ENCODE assay signal across 1 cellular context in genomic region chr2:168976034-168976654, GRCh38.
TF ChIP-seq lines count a peak whose summit lies in the region.

No MANE protein-coding gene starts in this region.

TF ChIP-seq in K562, 482 proteins besides CTCF, POLR2A, EP300 and RAD21 (continued from another document):
- TF ChIP-seq CAMTA2 (CRISPR knock-in tag; conservative IDR thresholded peaks at IDR 0.05) (no peak), ZNF274 (IDR thresholded peaks at IDR 0.05; ENCODE audit: borderline replicate concordance, low read depth, low read length) (peak; percentile 76), ZEB2 (IDR thresholded peaks at IDR 0.05) (peak; percentile 99), HIVEP1 (CRISPR knock-in tag; IDR thresholded peaks at IDR 0.05) (no peak), MCM2 (IDR thresholded peaks at IDR 0.05; ENCODE audit: low read depth) (no peak), NR1H2 (CRISPR knock-in tag; IDR thresholded peaks at IDR 0.05) (0 out of 2 replicates have a peak, but pooled peaks have one; percentile 34), SMAD1 (IDR thresholded peaks at IDR 0.05; ENCODE audit: low read depth, low read length, partially characterized antibody) (peak; percentile 82), ZNF76 (CRISPR knock-in tag; IDR thresholded peaks at IDR 0.05; ENCODE audit: borderline replicate concordance) (no peak), RBFOX2 (IDR thresholded peaks at IDR 0.05; ENCODE audit: low read depth, low read length) (no peak), SAFB (IDR thresholded peaks at IDR 0.05; ENCODE audit: borderline replicate concordance, low read depth, low read length) (no peak), MAFK (IDR thresholded peaks at IDR 0.05; ENCODE audit: low read length) (peak; percentile 87), CBFA2T2 (conservative IDR thresholded peaks at IDR 0.05) (peak; percentile 99), ZNF324 (CRISPR knock-in tag; IDR thresholded peaks at IDR 0.05) (0 out of 2 replicates have a peak, but pooled peaks have one; percentile 13), HMG20A (CRISPR knock-in tag; conservative IDR thresholded peaks at IDR 0.05) (no peak), E2F3 (CRISPR knock-in tag; IDR thresholded peaks at IDR 0.05) (no peak), RB1 (IDR thresholded peaks at IDR 0.05; ENCODE audit: low read depth) (no peak), NFATC3 (IDR thresholded peaks at IDR 0.05) (0 out of 2 replicates have a peak, but pooled peaks have one; percentile 69), ZNF408 (CRISPR knock-in tag; IDR thresholded peaks at IDR 0.05; ENCODE audit: low read depth) (no peak), TAL1 (IDR thresholded peaks at IDR 0.05) (peak; percentile 99), FOXA1 (IDR thresholded peaks at IDR 0.05; ENCODE audit: borderline replicate concordance) (no peak), NCOR1 (IDR thresholded peaks at IDR 0.05) (peak; percentile 99), TOE1 (IDR thresholded peaks at IDR 0.05; ENCODE audit: borderline replicate concordance) (peak; percentile 82), TOE1 (CRISPR knock-in tag; IDR thresholded peaks at IDR 0.05; ENCODE audit: borderline replicate concordance, low read depth) (peak; percentile 97; the same call in 1 of the 2 replicates), STAT5A (IDR thresholded peaks at IDR 0.05; ENCODE audit: borderline replicate concordance, low read length) (peak; percentile 98), ZKSCAN3 (CRISPR knock-in tag; IDR thresholded peaks at IDR 0.05) (no peak), GATA2 (CRISPR knock-in tag; IDR thresholded peaks at IDR 0.05) (peak; percentile 98), ZNF12 (CRISPR knock-in tag; IDR thresholded peaks at IDR 0.05) (no peak), L3MBTL2 (IDR thresholded peaks at IDR 0.05) (peak; percentile 60), DIDO1 (tag; IDR thresholded peaks at IDR 0.05; ENCODE audit: low read depth) (0 out of 2 replicates have a peak, but pooled peaks have one; percentile 10), NRF1 (conservative IDR thresholded peaks at IDR 0.05 in 1 of 2, IDR thresholded peaks at IDR 0.05 in 1 of 2) (peak; percentile 24 to 36; a peak in 3 of 4 replicates), NR0B1 (IDR thresholded peaks at IDR 0.05; ENCODE audit: partially characterized antibody) (no peak), PKNOX1 (IDR thresholded peaks at IDR 0.05) (peak; percentile 99), CHAMP1 (IDR thresholded peaks at IDR 0.05) (peak; percentile 100), NR2C2 (CRISPR knock-in tag; IDR thresholded peaks at IDR 0.05) (peak; percentile 40; the same call in 1 of the 2 replicates), NR2C2 (tag; IDR thresholded peaks at IDR 0.05) (peak; percentile 5; the same call in 1 of the 2 replicates), ILK (tag; IDR thresholded peaks at IDR 0.05; ENCODE audit: borderline replicate concordance, low read depth) (no peak), PRPF4 (IDR thresholded peaks at IDR 0.05; ENCODE audit: insufficient read depth, low read depth, low read length, poor library complexity, severe bottlenecking) (no peak), MEF2D (tag; conservative IDR thresholded peaks at IDR 0.05; ENCODE audit: low read depth) (0 out of 2 replicates have a peak, but pooled peaks have one; percentile 67), CHCHD3 (CRISPR knock-in tag; IDR thresholded peaks at IDR 0.05) (no peak), MYBL2 (IDR thresholded peaks at IDR 0.05; ENCODE audit: low read depth) (no peak), MYBL2 (CRISPR knock-in tag; IDR thresholded peaks at IDR 0.05; ENCODE audit: borderline replicate concordance) (no peak), POLR3A (IDR thresholded peaks at IDR 0.05; ENCODE audit: borderline replicate concordance, extremely low read depth, insufficient read depth, insufficient read length) (no peak), HMG20B (CRISPR knock-in tag; IDR thresholded peaks at IDR 0.05) (no peak), CSDE1 (IDR thresholded peaks at IDR 0.05) (no peak), ZNF124 (CRISPR knock-in tag; IDR thresholded peaks at IDR 0.05) (no peak), TBP (optimal IDR thresholded peaks at IDR 0.05; ENCODE audit: low read depth, low read length) (no peak), SOX6 (IDR thresholded peaks at IDR 0.05) (peak; percentile 100), ZNF175 (CRISPR knock-in tag; IDR thresholded peaks at IDR 0.05; ENCODE audit: low read depth) (no peak), SETDB1 (IDR thresholded peaks at IDR 0.05; ENCODE audit: low read length) (no peak), GABPA (tag; conservative IDR thresholded peaks at IDR 0.05; ENCODE audit: low read depth) (peak; percentile 29; the same call in 1 of the 2 replicates)
- TF ChIP-seq, protein P1, sequence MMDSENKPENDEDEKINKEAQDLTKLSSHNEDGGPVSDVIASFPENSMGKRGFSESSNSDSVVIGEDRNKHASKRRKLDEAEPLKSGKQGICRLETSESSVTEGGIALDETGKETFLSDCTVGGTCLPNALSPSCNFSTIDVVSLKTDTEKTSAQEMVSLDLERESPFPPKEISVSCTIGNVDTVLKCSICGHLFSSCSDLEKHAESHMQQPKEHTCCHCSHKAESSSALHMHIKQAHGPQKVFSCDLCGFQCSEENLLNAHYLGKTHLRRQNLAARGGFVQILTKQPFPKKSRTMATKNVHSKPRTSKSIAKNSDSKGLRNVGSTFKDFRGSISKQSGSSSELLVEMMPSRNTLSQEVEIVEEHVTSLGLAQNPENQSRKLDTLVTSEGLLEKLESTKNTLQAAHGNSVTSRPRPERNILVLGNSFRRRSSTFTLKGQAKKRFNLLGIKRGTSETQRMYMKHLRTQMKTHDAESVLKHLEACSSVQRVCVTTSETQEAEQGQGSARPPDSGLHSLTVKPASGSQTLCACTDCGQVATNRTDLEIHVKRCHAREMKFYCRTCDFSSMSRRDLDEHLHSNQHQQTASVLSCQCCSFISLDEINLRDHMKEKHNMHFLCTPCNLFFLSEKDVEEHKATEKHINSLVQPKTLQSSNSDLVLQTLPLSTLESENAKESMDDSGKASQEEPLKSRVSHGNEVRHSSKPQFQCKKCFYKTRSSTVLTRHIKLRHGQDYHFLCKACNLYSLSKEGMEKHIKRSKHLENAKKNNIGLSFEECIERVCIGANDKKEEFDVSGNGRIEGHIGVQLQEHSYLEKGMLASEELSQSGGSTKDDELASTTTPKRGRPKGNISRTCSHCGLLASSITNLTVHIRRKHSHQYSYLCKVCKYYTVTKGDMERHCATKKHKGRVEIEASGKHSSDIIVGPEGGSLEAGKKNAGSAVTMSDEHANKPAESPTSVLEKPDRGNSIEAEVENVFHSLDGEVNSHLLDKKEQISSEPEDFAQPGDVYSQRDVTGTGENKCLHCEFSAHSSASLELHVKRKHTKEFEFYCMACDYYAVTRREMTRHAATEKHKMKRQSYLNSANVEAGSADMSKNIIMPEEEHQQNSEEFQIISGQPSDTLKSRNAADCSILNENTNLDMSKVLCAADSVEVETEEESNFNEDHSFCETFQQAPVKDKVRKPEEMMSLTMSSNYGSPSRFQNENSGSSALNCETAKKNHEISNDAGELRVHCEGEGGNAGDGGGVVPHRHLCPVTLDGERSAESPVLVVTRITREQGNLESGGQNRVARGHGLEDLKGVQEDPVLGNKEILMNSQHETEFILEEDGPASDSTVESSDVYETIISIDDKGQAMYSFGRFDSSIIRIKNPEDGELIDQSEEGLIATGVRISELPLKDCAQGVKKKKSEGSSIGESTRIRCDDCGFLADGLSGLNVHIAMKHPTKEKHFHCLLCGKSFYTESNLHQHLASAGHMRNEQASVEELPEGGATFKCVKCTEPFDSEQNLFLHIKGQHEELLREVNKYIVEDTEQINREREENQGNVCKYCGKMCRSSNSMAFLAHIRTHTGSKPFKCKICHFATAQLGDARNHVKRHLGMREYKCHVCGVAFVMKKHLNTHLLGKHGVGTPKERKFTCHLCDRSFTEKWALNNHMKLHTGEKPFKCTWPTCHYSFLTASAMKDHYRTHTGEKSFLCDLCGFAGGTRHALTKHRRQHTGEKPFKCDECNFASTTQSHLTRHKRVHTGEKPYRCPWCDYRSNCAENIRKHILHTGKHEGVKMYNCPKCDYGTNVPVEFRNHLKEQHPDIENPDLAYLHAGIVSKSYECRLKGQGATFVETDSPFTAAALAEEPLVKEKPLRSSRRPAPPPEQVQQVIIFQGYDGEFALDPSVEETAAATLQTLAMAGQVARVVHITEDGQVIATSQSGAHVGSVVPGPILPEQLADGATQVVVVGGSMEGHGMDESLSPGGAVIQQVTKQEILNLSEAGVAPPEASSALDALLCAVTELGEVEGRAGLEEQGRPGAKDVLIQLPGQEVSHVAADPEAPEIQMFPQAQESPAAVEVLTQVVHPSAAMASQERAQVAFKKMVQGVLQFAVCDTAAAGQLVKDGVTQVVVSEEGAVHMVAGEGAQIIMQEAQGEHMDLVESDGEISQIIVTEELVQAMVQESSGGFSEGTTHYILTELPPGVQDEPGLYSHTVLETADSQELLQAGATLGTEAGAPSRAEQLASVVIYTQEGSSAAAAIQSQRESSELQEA (IDR thresholded peaks at IDR 0.05; ENCODE audit: low read depth): no peak
- TF ChIP-seq, protein P2, sequence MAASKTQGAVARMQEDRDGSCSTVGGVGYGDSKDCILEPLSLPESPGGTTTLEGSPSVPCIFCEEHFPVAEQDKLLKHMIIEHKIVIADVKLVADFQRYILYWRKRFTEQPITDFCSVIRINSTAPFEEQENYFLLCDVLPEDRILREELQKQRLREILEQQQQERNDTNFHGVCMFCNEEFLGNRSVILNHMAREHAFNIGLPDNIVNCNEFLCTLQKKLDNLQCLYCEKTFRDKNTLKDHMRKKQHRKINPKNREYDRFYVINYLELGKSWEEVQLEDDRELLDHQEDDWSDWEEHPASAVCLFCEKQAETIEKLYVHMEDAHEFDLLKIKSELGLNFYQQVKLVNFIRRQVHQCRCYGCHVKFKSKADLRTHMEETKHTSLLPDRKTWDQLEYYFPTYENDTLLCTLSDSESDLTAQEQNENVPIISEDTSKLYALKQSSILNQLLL (CRISPR knock-in tag; IDR thresholded peaks at IDR 0.05; ENCODE audit: borderline replicate concordance): no peak
- TF ChIP-seq, protein P3, sequence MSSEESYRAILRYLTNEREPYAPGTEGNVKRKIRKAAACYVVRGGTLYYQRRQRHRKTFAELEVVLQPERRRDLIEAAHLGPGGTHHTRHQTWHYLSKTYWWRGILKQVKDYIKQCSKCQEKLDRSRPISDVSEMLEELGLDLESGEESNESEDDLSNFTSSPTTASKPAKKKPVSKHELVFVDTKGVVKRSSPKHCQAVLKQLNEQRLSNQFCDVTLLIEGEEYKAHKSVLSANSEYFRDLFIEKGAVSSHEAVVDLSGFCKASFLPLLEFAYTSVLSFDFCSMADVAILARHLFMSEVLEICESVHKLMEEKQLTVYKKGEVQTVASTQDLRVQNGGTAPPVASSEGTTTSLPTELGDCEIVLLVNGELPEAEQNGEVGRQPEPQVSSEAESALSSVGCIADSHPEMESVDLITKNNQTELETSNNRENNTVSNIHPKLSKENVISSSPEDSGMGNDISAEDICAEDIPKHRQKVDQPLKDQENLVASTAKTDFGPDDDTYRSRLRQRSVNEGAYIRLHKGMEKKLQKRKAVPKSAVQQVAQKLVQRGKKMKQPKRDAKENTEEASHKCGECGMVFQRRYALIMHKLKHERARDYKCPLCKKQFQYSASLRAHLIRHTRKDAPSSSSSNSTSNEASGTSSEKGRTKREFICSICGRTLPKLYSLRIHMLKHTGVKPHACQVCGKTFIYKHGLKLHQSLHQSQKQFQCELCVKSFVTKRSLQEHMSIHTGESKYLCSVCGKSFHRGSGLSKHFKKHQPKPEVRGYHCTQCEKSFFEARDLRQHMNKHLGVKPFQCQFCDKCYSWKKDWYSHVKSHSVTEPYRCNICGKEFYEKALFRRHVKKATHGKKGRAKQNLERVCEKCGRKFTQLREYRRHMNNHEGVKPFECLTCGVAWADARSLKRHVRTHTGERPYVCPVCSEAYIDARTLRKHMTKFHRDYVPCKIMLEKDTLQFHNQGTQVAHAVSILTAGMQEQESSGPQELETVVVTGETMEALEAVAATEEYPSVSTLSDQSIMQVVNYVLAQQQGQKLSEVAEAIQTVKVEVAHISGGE (CRISPR knock-in tag; IDR thresholded peaks at IDR 0.05): peak in 1 of 3 experiments; percentile 78; a peak in 2 of 6 replicates
- TF ChIP-seq, protein P4, sequence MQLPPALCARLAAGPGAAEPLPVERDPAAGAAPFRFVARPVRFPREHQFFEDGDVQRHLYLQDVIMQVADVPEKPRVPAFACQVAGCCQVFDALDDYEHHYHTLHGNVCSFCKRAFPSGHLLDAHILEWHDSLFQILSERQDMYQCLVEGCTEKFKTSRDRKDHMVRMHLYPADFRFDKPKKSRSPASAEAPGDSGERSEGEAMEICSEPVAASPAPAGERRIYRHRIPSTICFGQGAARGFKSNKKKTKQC (CRISPR knock-in tag; IDR thresholded peaks at IDR 0.05): peak; percentile 89
